ENCODE assay signal across 1 cellular context in genomic region chr2:47162780-47163179, GRCh38.
TF ChIP-seq lines count a peak whose summit lies in the region.

No MANE protein-coding gene starts in this region.

TF ChIP-seq in WTC11, 78 proteins besides CTCF, POLR2A, EP300 and RAD21 (continued from another document):
- TF ChIP-seq AFF4 (CRISPR knock-in tag; IDR thresholded peaks at IDR 0.05; ENCODE audit: borderline replicate concordance) (no peak), GRHL2 (CRISPR knock-in tag; IDR thresholded peaks at IDR 0.05; ENCODE audit: insufficient replicate concordance, severe bottlenecking) (no peak), ZNF281 (CRISPR knock-in tag; IDR thresholded peaks at IDR 0.05) (no peak)
TF ChIP-seq in WTC11: peak in this region for 0.
